8 cellular contexts compared by ENCODE assay signal in the genomic region with DNA sequence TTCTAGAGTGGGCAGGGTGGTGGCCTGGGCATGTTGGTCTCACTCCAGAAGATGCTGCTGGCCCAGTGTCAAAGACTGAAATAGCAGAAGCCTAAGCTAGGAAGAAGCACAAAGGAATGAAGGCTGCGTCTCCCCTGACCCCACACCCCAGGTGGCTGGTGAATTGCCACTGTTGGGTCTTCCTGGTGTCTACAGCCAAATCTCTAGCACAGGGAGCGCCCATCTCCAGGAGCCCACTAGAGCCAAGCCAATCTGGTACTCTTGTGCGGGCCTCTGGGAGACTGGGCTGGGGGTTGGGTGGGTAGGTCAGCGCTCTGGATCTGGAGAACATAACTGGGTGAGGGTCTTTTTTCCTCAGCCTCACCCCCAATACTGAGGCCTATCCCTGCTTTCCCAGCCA. TPM values are rescaled to one million over a fixed set of nuclear protein-coding genes. Genes with fewer than 3 reads are reported as not detected.
DNase-seq lines count a peak whose midpoint lies in the region; ATAC-seq and TF ChIP-seq lines count a peak whose summit lies in the region.

No MANE protein-coding gene starts in this region.

- no peaks in the 10 kb centered on the region for H3K27me3 ChIP-seq in Peyer's patch
- H3K27me3 ChIP-seq in esophagus squamous epithelium: no peaks in the 10 kb centered on the region

- in situ Hi-C loops in KBM-7 (cut with MboI; ENCODE audit: low pct_unique_long_range_greater_than_20kb, low sequenced_read_pairs): no loop called here

- 43 to 78% methylated on average over 3 to 4 of the region's 4 CpGs for WGBS in esophagus squamous epithelium, 2 donors

- ATAC-seq in GM18520 (IDR thresholded peaks at IDR 0.05; ENCODE audit: unreplicated experiment) (no peak), left lobe of liver (no peak)

- H3K36me3 Mint-ChIP-seq in Calu3 (ENCODE audit: insufficient read depth, unreplicated experiment): peaks cover 36% of the 10 kb centered on the region
- peaks cover 7% of the 10 kb centered on the region for H3K36me3 Mint-ChIP-seq in progenitor cell of endocrine pancreas (ENCODE audit: insufficient read depth)

- no peaks in the 10 kb centered on the region for H3K27me3 Mint-ChIP-seq in Calu3 (ENCODE audit: unreplicated experiment)
- no peaks in the 10 kb centered on the region for H3K27me3 Mint-ChIP-seq in progenitor cell of endocrine pancreas

- no peaks in the 10 kb centered on the region for H3K9me3 ChIP-seq in Peyer's patch
- no peaks in the 10 kb centered on the region for H3K9me3 ChIP-seq in esophagus squamous epithelium

- H3K9me3 Mint-ChIP-seq in Calu3 (ENCODE audit: low read depth, unreplicated experiment) (no peaks in the 10 kb centered on the region), progenitor cell of endocrine pancreas (ENCODE audit: low read depth) (no peaks in the 10 kb centered on the region)

- CTCF ChIA-PET in Calu3 (lab: Charles Lee): interaction anchor here (1.6 to 1.8 kb wide), 2 partner anchors 10 to 35 kb away, joined by 6 to 14 read pairs; partner anchors contain the start of gene IFRD2

- no TSS peak for BruUV-seq in Calu3 (replicated peaks; lab: Mats Ljungman, UMichigan)

- H3K27ac Mint-ChIP-seq in Calu3 (ENCODE audit: unreplicated experiment) (peak overlapping the region; percentile 64), progenitor cell of endocrine pancreas (peak overlapping the region; percentile 78)

- intact Hi-C loops in Calu3 (cut with micrococcal nuclease; ENCODE audit: unreplicated experiment) (loop anchor here (10.0 kb wide), 1 partner anchor 52 kb away; the partner anchor contains the start of gene LSMEM2), esophagus squamous epithelium (cut with DNase I) (loop anchor here (10.0 kb wide), 1 partner anchor 52 kb away; the partner anchor contains the start of gene LSMEM2)

- TF ChIP-seq CTCF in Calu3 (IDR thresholded peaks at IDR 0.05; ENCODE audit: unreplicated experiment) (no peak), Peyer's patch (IDR thresholded peaks at IDR 0.05) (no peak), esophagus squamous epithelium (IDR thresholded peaks at IDR 0.05) (no peak), progenitor cell of endocrine pancreas (IDR thresholded peaks at IDR 0.05; ENCODE audit: unreplicated experiment) (no peak)

- peak overlapping the region; percentile 69 to 99 (median 87) for H3K4me3 ChIP-seq in Peyer's patch
- H3K4me3 ChIP-seq in esophagus squamous epithelium: peak overlapping the region; percentile 83 to 94 (median 86)

- H3K4me1 Mint-ChIP-seq in Calu3 (ENCODE audit: low read depth, unreplicated experiment) (no peaks in the 10 kb centered on the region), progenitor cell of endocrine pancreas (ENCODE audit: low read depth) (peaks cover 16% of the 10 kb centered on the region)

- DNase-seq in Calu3: no peak
- no peak for DNase-seq in Peyer's patch
- DNase-seq in esophagus squamous epithelium (lab: John Stamatoyannopoulos, UW): no peak
- no peak for DNase-seq in progenitor cell of endocrine pancreas (ENCODE audit: low spot score, unreplicated experiment)
- no peak for DNase-seq in cerebellar nuclear complex (lab: John Stamatoyannopoulos, UW)
- DNase-seq in KBM-7: no peak
- no peak for DNase-seq in left lobe of liver (ENCODE audit: low spot score)

- no peak for TF ChIP-seq POLR2A in Peyer's patch (IDR thresholded peaks at IDR 0.05)
- no peak for TF ChIP-seq POLR2A in esophagus squamous epithelium (IDR thresholded peaks at IDR 0.05)

- H3K4me1 ChIP-seq in Peyer's patch: peaks cover 4 to 33% (median 14%) of the 10 kb centered on the region in 4 donors
- H3K4me1 ChIP-seq in esophagus squamous epithelium: peaks cover 34 to 72% (median 35%) of the 10 kb centered on the region in 3 donors

- H3K27ac ChIP-seq in Peyer's patch (peak overlapping the region in 2 of 4 donors; percentile 74 to 93), esophagus squamous epithelium (peak overlapping the region; percentile 85 to 93 (median 90))

- H3K36me3 ChIP-seq in Peyer's patch (peaks cover 0 to 40% (median 0%) of the 10 kb centered on the region in 3 donors), esophagus squamous epithelium (peaks cover 22 to 50% (median 23%) of the 10 kb centered on the region in 3 donors)

- H3K4me3 Mint-ChIP-seq in Calu3 (ENCODE audit: low read depth, unreplicated experiment): peak overlapping the region; percentile 82
- peak overlapping the region; percentile 85 for H3K4me3 Mint-ChIP-seq in progenitor cell of endocrine pancreas (ENCODE audit: low read depth)

RNA-seq across cellular contexts. Expression of gene TUSC2, which starts 0.9 kb away (rescaled TPM):
- total RNA-seq in Calu3 (2022) (29.2 and 31.2 TPM in 2 replicates), Peyer's patch (10 to 100 TPM in 3 of 4 donors, 1 to 10 TPM in 1; 5.8 to 19.8 (median 17.5) TPM), esophagus squamous epithelium (10 to 100 TPM; 16.0 to 42.9 (median 27.4) TPM), progenitor cell of endocrine pancreas (33.1 and 34.9 TPM in 2 replicates), left lobe of liver (15.0 TPM)

RNA-seq across cellular contexts. Expression of gene HYAL2, which starts 4.6 kb away (rescaled TPM):
- total RNA-seq in Calu3 (2022) (35.7 and 36.9 TPM in 2 replicates), Peyer's patch (10 to 100 TPM; 18.2 to 63.1 (median 39.9) TPM), esophagus squamous epithelium (10 to 100 TPM; 36.7 to 68.9 (median 51.5) TPM), progenitor cell of endocrine pancreas (74.3 and 77.9 TPM in 2 replicates), left lobe of liver (21.6 TPM)

RNA-seq across cellular contexts. Expression of gene RASSF1, which starts 13.5 kb away (rescaled TPM):
- 14.7 and 16.8 TPM in 2 replicates for total RNA-seq in Calu3 (2022)
- total RNA-seq in Peyer's patch: 10 to 100 TPM; 27.6 to 80.0 (median 29.4) TPM
- 10 to 100 TPM; 11.9 to 31.7 (median 24.9) TPM for total RNA-seq in esophagus squamous epithelium
- 11.7 and 13.9 TPM in 2 replicates for total RNA-seq in progenitor cell of endocrine pancreas
- total RNA-seq in left lobe of liver: 6.4 TPM

RNA-seq across cellular contexts. Expression of gene ZMYND10, which starts 18.4 kb away (rescaled TPM):
- 0.44 and 0.71 TPM in 2 replicates for total RNA-seq in Calu3 (2022)
- total RNA-seq in Peyer's patch: under 1 TPM in 2 of 4 donors, not detected in 2; 0.27 to 0.38 TPM
- 1 to 10 TPM in 1 of 4 donors, not detected in 3; 1.1 TPM for total RNA-seq in esophagus squamous epithelium
- 0.86 and 2.2 TPM in 2 replicates for total RNA-seq in progenitor cell of endocrine pancreas
- 1.7 TPM for total RNA-seq in left lobe of liver

RNA-seq across cellular contexts. Expression of gene NPRL2, which starts 23.4 kb away (rescaled TPM):
- total RNA-seq in Calu3 (2022) (21.0 and 21.8 TPM in 2 replicates), Peyer's patch (10 to 100 TPM; 19.1 to 45.4 (median 28.3) TPM), esophagus squamous epithelium (10 to 100 TPM; 10.4 to 21.2 (median 16.1) TPM), progenitor cell of endocrine pancreas (25.7 and 31.6 TPM in 2 replicates), left lobe of liver (15.6 TPM)
